ENCODE assay signal across 1 cellular context in genomic region chr5:31193591-31194457, GRCh38.
TF ChIP-seq lines count a peak whose summit lies in the region.

TSS of gene CDH6 (plus strand) at chr5:31193686. CDS start at chr5:31267474, 73,788 bp downstream.

TF ChIP-seq in HEK293, 187 proteins besides CTCF, POLR2A, EP300 and RAD21 (continued from another document):
- 0 out of 2 replicates have a peak, but pooled peaks have one; percentile 50 for TF ChIP-seq ZNF560 (tag by site-specific recombination; IDR thresholded peaks at IDR 0.05; ENCODE audit: borderline replicate concordance)
- no peak for TF ChIP-seq ZNF274 (IDR thresholded peaks at IDR 0.05; ENCODE audit: low read length)
- no peak for TF ChIP-seq ZNF274 (tag by site-specific recombination; IDR thresholded peaks at IDR 0.05; ENCODE audit: borderline replicate concordance)
- peak; percentile 68 for TF ChIP-seq EGR2 (tag by site-specific recombination; IDR thresholded peaks at IDR 0.05; ENCODE audit: low read depth)
